ENCODE assay signal across 17 cellular contexts in genomic region chr1:36856126-36856525, GRCh38.
DNase-seq lines count a peak whose midpoint lies in the region; ATAC-seq, FAIRE-seq and TF ChIP-seq lines count a peak whose summit lies in the region.
"Had no signal": no experiment of that assay in that cellular context is flagged by ENCODE, and none has a peak within 500 bp of the region (broad histone marks: within the 10 kb centered on the region; RNA-seq: fewer than 3 reads in every experiment).

No MANE protein-coding gene starts in this region.

- WGBS in small intestine, 3 donors, result 8 to 30% (median 14%) methylated on average over 10 of the region's 10 CpGs
- WGBS in thyroid gland, 2 donors, result 34 to 41% methylated on average over 3 to 10 of the region's 10 CpGs

- TF ChIP-seq POLR2A in thyroid gland (IDR thresholded peaks at IDR 0.05), result no peak

- H3K27ac ChIP-seq in small intestine (ENCODE audit: low read depth in 1 of 2, low read length in 1 of 2) (no peak overlapping the region), thyroid gland (no peak overlapping the region)
- H3K27ac ChIP-seq: thoracic aorta had no signal

- intact Hi-C loops in thyroid gland (cut with DNase I), result no loop called here

- no peaks in the 10 kb centered on the region for H3K36me3 ChIP-seq in small intestine (ENCODE audit: control insufficient read depth in 2 of 2, insufficient read depth in 2 of 2, low read length in 2 of 2)
- H3K36me3 ChIP-seq in thyroid gland, result no peaks in the 10 kb centered on the region
- H3K36me3 ChIP-seq: thoracic aorta had no signal

- no peak for ATAC-seq in HG03280 (IDR thresholded peaks at IDR 0.05; ENCODE audit: unreplicated experiment)
- ATAC-seq in HG03175 (IDR thresholded peaks at IDR 0.05; ENCODE audit: unreplicated experiment), result no peak
- ATAC-seq: activated CD8-positive, alpha-beta memory T cell treated with anti-CD3 and anti-CD28 coated beads, Interleukin-2, amount 10 ng/mL, durations not matched to agents 7 days and 5 days; HCT116; left cardiac atrium had no signal

- H3K4me1 ChIP-seq in small intestine (ENCODE audit: control insufficient read depth in 2 of 2, insufficient read depth in 1 of 2, low read depth in 1 of 2, low read length in 1 of 2), result no peaks in the 10 kb centered on the region
- H3K4me1 ChIP-seq in thyroid gland, result no peaks in the 10 kb centered on the region

- no peak overlapping the region for H3K4me3 ChIP-seq in small intestine (ENCODE audit: low read depth in 1 of 2, low read length in 2 of 2)
- H3K4me3 ChIP-seq in thyroid gland (replicated peaks in 1 of 3), result no peak overlapping the region
- H3K4me3 ChIP-seq: thoracic aorta had no signal

- DNase-seq in HT-29 (ENCODE audit: low spot score) (peak; percentile 12), NCI-H2107 (lab: John Stamatoyannopoulos, UW) (peak; percentile 54), RPMI8226 (peak; percentile 55), small intestine (peak; percentile 6), thyroid gland (no peak)
- DNase-seq: activated CD8-positive, alpha-beta memory T cell treated with anti-CD3 and anti-CD28 coated beads, Interleukin-2, amount 10 ng/mL, durations not matched to agents 7 days and 5 days; AML-193; anterior cingulate cortex; hypothalamus; left cardiac atrium; MM.1S; nucleus accumbens; stimulated activated CD4-positive, alpha-beta T cell treated with anti-CD3 and anti-CD28 coated beads, Interleukin-2, amount 100 ng/mL, for 48 hours had no signal

- no peaks in the 10 kb centered on the region for H3K9me3 ChIP-seq in small intestine (ENCODE audit: control insufficient read depth, low read depth)
- no peaks in the 10 kb centered on the region for H3K9me3 ChIP-seq in thyroid gland
- H3K9me3 ChIP-seq: thoracic aorta had no signal

- no peak for TF ChIP-seq CTCF in thyroid gland (IDR thresholded peaks at IDR 0.05)

- H3K27me3 ChIP-seq in small intestine (ENCODE audit: control insufficient read depth in 2 of 2, insufficient read depth in 2 of 2, low read length in 2 of 2), result peaks cover 0 to 12% of the 10 kb centered on the region in 2 donors
- H3K27me3 ChIP-seq in thyroid gland, result no peaks in the 10 kb centered on the region

- FAIRE-seq in small intestine (lab: Jason Lieb, UNC), result no peak

Comparison
In these comparisons a context has a peak if more than half of its experiments do, and no peak if none do; other contexts are left out.
1. DNase-seq: peak in HT-29 (single experiment), NCI-H2107 (single experiment), RPMI8226 (single experiment) and small intestine (single experiment); none in thyroid gland (0 of 2).